In genomic region chr22:49040754-49041467, GRCh38 we compare ENCODE assay signal across 19 cellular contexts.
"Had no signal": no experiment of that assay in that cellular context is flagged by ENCODE, and none has a peak within 500 bp of the region (broad histone marks: within the 10 kb centered on the region; RNA-seq: fewer than 3 reads in every experiment).

No MANE protein-coding gene starts in this region.

- H3K27me3 ChIP-seq: thyroid gland, uterus had no signal

- H3K27ac Mint-ChIP-seq: natural killer cell treated with Interleukin-12 subunit alpha and Interleukin-12 subunit beta and Interleukin-15 and Interleukin-18, amount 100 ng/mL, for 72 hours; type B pancreatic cell had no signal

- H3K4me3 Mint-ChIP-seq: natural killer cell treated with Interleukin-12 subunit alpha and Interleukin-12 subunit beta and Interleukin-15 and Interleukin-18, amount 100 ng/mL, for 72 hours; type B pancreatic cell had no signal

- H3K9me3 ChIP-seq: lower lobe of right lung, suprapubic skin, thyroid gland, uterus had no signal

- H3K27me3 Mint-ChIP-seq: natural killer cell treated with Interleukin-12 subunit alpha and Interleukin-12 subunit beta and Interleukin-15 and Interleukin-18, amount 100 ng/mL, for 72 hours had no signal

- DNase-seq: effector CD4-positive, alpha-beta T cell; foreskin melanocyte; head of caudate nucleus; islet precursor cell; lower lobe of right lung; mesenchymal stem cell; midbrain; stimulated activated CD4-positive, alpha-beta T cell treated with anti-CD3 and anti-CD28 coated beads, Interleukin-2, amount 100 ng/mL, for 24 hours; stimulated activated CD4-positive, alpha-beta T cell treated with anti-CD3 and anti-CD28 coated beads, Interleukin-4, amount 100 ng/mL, for 4 hours; stimulated activated naive CD4-positive, alpha-beta T cell; thyroid gland; uterus had no signal

- H3K4me1 ChIP-seq: lower lobe of right lung, suprapubic skin, thyroid gland, uterus had no signal

- H3K4me3 ChIP-seq: coronary artery, lower lobe of right lung, skin epidermis, suprapubic skin, thyroid gland, uterus had no signal

- H3K36me3 Mint-ChIP-seq: natural killer cell treated with Interleukin-12 subunit alpha and Interleukin-12 subunit beta and Interleukin-15 and Interleukin-18, amount 100 ng/mL, for 72 hours; type B pancreatic cell had no signal

- H3K27ac ChIP-seq: coronary artery, lower lobe of right lung, skin epidermis, suprapubic skin, thyroid gland, uterus had no signal

- H3K36me3 ChIP-seq: lower lobe of right lung, suprapubic skin, thyroid gland, uterus had no signal

- ATAC-seq: left lobe of liver; lower lobe of right lung; natural killer cell treated with Interleukin-12 subunit alpha and Interleukin-12 subunit beta and Interleukin-15 and Interleukin-18, amount 100 ng/mL, for 72 hours; sciatic nerve had no signal

- H3K9me3 Mint-ChIP-seq: natural killer cell treated with Interleukin-12 subunit alpha and Interleukin-12 subunit beta and Interleukin-15 and Interleukin-18, amount 100 ng/mL, for 72 hours; type B pancreatic cell had no signal
